1 cellular context compared by ENCODE assay signal in genomic region chr10:120336910-120337540, GRCh38.
TF ChIP-seq lines count a peak whose summit lies in the region.

No MANE protein-coding gene starts in this region.

TF ChIP-seq in WTC11, 78 proteins besides CTCF, POLR2A, EP300 and RAD21 (continued from another document):
- TF ChIP-seq, protein P1, sequence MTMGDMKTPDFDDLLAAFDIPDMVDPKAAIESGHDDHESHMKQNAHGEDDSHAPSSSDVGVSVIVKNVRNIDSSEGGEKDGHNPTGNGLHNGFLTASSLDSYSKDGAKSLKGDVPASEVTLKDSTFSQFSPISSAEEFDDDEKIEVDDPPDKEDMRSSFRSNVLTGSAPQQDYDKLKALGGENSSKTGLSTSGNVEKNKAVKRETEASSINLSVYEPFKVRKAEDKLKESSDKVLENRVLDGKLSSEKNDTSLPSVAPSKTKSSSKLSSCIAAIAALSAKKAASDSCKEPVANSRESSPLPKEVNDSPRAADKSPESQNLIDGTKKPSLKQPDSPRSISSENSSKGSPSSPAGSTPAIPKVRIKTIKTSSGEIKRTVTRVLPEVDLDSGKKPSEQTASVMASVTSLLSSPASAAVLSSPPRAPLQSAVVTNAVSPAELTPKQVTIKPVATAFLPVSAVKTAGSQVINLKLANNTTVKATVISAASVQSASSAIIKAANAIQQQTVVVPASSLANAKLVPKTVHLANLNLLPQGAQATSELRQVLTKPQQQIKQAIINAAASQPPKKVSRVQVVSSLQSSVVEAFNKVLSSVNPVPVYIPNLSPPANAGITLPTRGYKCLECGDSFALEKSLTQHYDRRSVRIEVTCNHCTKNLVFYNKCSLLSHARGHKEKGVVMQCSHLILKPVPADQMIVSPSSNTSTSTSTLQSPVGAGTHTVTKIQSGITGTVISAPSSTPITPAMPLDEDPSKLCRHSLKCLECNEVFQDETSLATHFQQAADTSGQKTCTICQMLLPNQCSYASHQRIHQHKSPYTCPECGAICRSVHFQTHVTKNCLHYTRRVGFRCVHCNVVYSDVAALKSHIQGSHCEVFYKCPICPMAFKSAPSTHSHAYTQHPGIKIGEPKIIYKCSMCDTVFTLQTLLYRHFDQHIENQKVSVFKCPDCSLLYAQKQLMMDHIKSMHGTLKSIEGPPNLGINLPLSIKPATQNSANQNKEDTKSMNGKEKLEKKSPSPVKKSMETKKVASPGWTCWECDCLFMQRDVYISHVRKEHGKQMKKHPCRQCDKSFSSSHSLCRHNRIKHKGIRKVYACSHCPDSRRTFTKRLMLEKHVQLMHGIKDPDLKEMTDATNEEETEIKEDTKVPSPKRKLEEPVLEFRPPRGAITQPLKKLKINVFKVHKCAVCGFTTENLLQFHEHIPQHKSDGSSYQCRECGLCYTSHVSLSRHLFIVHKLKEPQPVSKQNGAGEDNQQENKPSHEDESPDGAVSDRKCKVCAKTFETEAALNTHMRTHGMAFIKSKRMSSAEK (CRISPR knock-in tag; IDR thresholded peaks at IDR 0.05; ENCODE audit: borderline replicate concordance), result no peak
